29 cellular contexts compared by ENCODE assay signal in the genomic region with DNA sequence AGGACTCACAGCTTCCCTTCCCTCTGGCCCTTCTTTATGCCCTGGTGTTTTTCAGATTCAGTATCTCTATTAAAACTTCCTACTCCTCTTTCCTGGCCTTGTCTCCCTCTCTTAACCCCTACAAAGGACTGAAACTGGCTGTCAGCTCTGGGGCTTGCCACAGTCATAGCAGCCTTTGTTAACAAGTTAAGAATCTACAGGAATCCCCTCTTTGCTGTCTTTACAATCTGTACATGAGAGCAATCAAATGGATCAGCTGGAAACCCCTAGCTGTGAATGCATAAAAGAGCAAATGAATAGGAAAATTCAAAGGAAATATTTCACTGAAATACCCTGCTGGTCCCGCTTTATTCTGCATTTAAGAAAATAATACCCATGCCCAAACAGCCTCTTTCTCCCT.
"Had no signal": no experiment of that assay in that cellular context is flagged by ENCODE, and none has a peak within 500 bp of the region (broad histone marks: within the 10 kb centered on the region; RNA-seq: fewer than 3 reads in every experiment).

No MANE protein-coding gene starts in this region.

- H3K4me3 Mint-ChIP-seq: activated CD4-positive, alpha-beta memory T cell treated with anti-CD3 and anti-CD28 coated beads for 36 hours; activated CD4-positive, alpha-beta T cell treated with anti-CD3 and anti-CD28 coated beads, Interleukin-2, amount 10 ng/mL, durations not matched to agents 24 days and 14 days; activated naive CD4-positive, alpha-beta T cell treated with anti-CD3 and anti-CD28 coated beads, Interleukin-2, amount 10 ng/mL, durations not matched to agents 7 days and 5 days; activated T-cell treated with anti-CD3 and anti-CD28 coated beads, Interleukin-2, amount 50 U/mL, for 24 hours; naive thymus-derived CD8-positive, alpha-beta T cell; T-helper 1 cell treated with Interleukin-12 subunit alpha and Interleukin-12 subunit beta and Interleukin-4 antibody, amounts not matched to agents 30 μg/mL and 1 μg/mL, for 36 hours had no signal

- H3K27ac ChIP-seq: breast epithelium, esophagus muscularis mucosa, foreskin keratinocyte, heart right ventricle, lower lobe of right lung, skin epidermis, suprapubic skin, tibial artery, upper lobe of right lung, VCaP had no signal

- H3K27me3 ChIP-seq: breast epithelium, esophagus muscularis mucosa, foreskin keratinocyte, heart right ventricle, suprapubic skin, tibial artery, upper lobe of right lung had no signal

- H3K4me1 Mint-ChIP-seq: activated CD4-positive, alpha-beta T cell treated with anti-CD3 and anti-CD28 coated beads, Interleukin-2, amount 10 ng/mL, durations not matched to agents 24 days and 14 days; activated naive CD4-positive, alpha-beta T cell treated with anti-CD3 and anti-CD28 coated beads, Interleukin-2, amount 10 ng/mL, durations not matched to agents 7 days and 5 days; naive thymus-derived CD8-positive, alpha-beta T cell had no signal

- H3K9me3 ChIP-seq: breast epithelium, esophagus muscularis mucosa, heart right ventricle, lower lobe of right lung, suprapubic skin, tibial artery, upper lobe of right lung had no signal

- H3K27me3 Mint-ChIP-seq: activated CD4-positive, alpha-beta memory T cell treated with anti-CD3 and anti-CD28 coated beads for 36 hours; activated CD4-positive, alpha-beta T cell treated with anti-CD3 and anti-CD28 coated beads, Interleukin-2, amount 10 ng/mL, durations not matched to agents 24 days and 14 days; activated naive CD4-positive, alpha-beta T cell treated with anti-CD3 and anti-CD28 coated beads, Interleukin-2, amount 10 ng/mL, durations not matched to agents 7 days and 5 days; activated T-cell treated with anti-CD3 and anti-CD28 coated beads, Interleukin-2, amount 50 U/mL, for 24 hours had no signal

- DNase-seq: activated CD4-positive, alpha-beta memory T cell treated with anti-CD3 and anti-CD28 coated beads for 36 hours; activated CD4-positive, alpha-beta T cell treated with anti-CD3 and anti-CD28 coated beads, Interleukin-2, amount 10 ng/mL, durations not matched to agents 24 days and 14 days; activated CD4-positive, CD25-positive, alpha-beta regulatory T cell treated with anti-CD3 and anti-CD28 coated beads, Interleukin-2, amount 50 U/mL, for 72 hours; activated CD8-positive, alpha-beta memory T cell treated with anti-CD3 and anti-CD28 coated beads, Interleukin-2, amount 50 U/mL, for 4 hours; activated gamma-delta T cell; activated naive CD4-positive, alpha-beta T cell treated with anti-CD3 and anti-CD28 coated beads, Interleukin-2, amount 10 ng/mL, durations not matched to agents 7 days and 5 days; activated T-cell treated with anti-CD3 and anti-CD28 coated beads, Interleukin-2, amount 50 U/mL, for 24 hours; amniotic stem cell; central memory CD4-positive, alpha-beta T cell; foreskin keratinocyte; heart right ventricle; kidney glomerular epithelial cell; lower lobe of right lung; mesenchymal stem cell; naive thymus-derived CD8-positive, alpha-beta T cell; posterior cingulate gyrus; stimulated activated CD4-positive, alpha-beta T cell treated with anti-CD3 and anti-CD28 coated beads, Interleukin-12 subunit alpha, Interleukin-12 subunit beta, amount 100 ng/mL, for 4 hours; stimulated activated naive CD4-positive, alpha-beta T cell; T-helper 9 cell; tibial artery; upper lobe of right lung had no signal

- H3K36me3 Mint-ChIP-seq: activated CD4-positive, alpha-beta memory T cell treated with anti-CD3 and anti-CD28 coated beads for 36 hours; activated naive CD4-positive, alpha-beta T cell treated with anti-CD3 and anti-CD28 coated beads, Interleukin-2, amount 10 ng/mL, durations not matched to agents 7 days and 5 days; naive thymus-derived CD8-positive, alpha-beta T cell had no signal

- H3K27ac Mint-ChIP-seq: activated CD4-positive, alpha-beta memory T cell treated with anti-CD3 and anti-CD28 coated beads for 36 hours; activated CD4-positive, alpha-beta T cell treated with anti-CD3 and anti-CD28 coated beads, Interleukin-2, amount 10 ng/mL, durations not matched to agents 24 days and 14 days; activated naive CD4-positive, alpha-beta T cell treated with anti-CD3 and anti-CD28 coated beads, Interleukin-2, amount 10 ng/mL, durations not matched to agents 7 days and 5 days; activated T-cell treated with anti-CD3 and anti-CD28 coated beads, Interleukin-2, amount 50 U/mL, for 24 hours; naive thymus-derived CD8-positive, alpha-beta T cell; T-helper 1 cell treated with Interleukin-12 subunit alpha and Interleukin-12 subunit beta and Interleukin-4 antibody, amounts not matched to agents 30 μg/mL and 1 μg/mL, for 36 hours had no signal

- H3K36me3 ChIP-seq: breast epithelium, esophagus muscularis mucosa, heart right ventricle, lower lobe of right lung, suprapubic skin, tibial artery, upper lobe of right lung had no signal

- H3K4me1 ChIP-seq: breast epithelium, esophagus muscularis mucosa, foreskin keratinocyte, heart right ventricle, lower lobe of right lung, suprapubic skin, tibial artery had no signal

- H3K9me3 Mint-ChIP-seq: activated CD4-positive, alpha-beta memory T cell treated with anti-CD3 and anti-CD28 coated beads for 36 hours; activated CD4-positive, alpha-beta T cell treated with anti-CD3 and anti-CD28 coated beads, Interleukin-2, amount 10 ng/mL, durations not matched to agents 24 days and 14 days; activated naive CD4-positive, alpha-beta T cell treated with anti-CD3 and anti-CD28 coated beads, Interleukin-2, amount 10 ng/mL, durations not matched to agents 7 days and 5 days; activated T-cell treated with anti-CD3 and anti-CD28 coated beads, Interleukin-2, amount 50 U/mL, for 24 hours; T-helper 1 cell treated with Interleukin-12 subunit alpha and Interleukin-12 subunit beta and Interleukin-4 antibody, amounts not matched to agents 30 μg/mL and 1 μg/mL, for 36 hours had no signal

- ATAC-seq: foreskin keratinocyte; heart right ventricle; left lobe of liver; lower lobe of right lung; naive thymus-derived CD8-positive, alpha-beta T cell; sciatic nerve; upper lobe of right lung had no signal

- H3K4me3 ChIP-seq: breast epithelium, esophagus muscularis mucosa, heart right ventricle, lower lobe of right lung, skin epidermis, suprapubic skin, tibial artery, upper lobe of right lung had no signal
